ENCODE assay signal across 1 cellular context in genomic region chr20:56706867-56707360, GRCh38.
TF ChIP-seq lines count a peak whose summit lies in the region.

No MANE protein-coding gene starts in this region.

TF ChIP-seq in H1, 55 proteins besides CTCF, POLR2A, EP300 and RAD21 (continued from another document):
- TF ChIP-seq EGR1 (IDR thresholded peaks at IDR 0.05; ENCODE audit: borderline replicate concordance, low read depth, low read length) (no peak), BCL11A (IDR thresholded peaks at IDR 0.05; ENCODE audit: low read depth in 2 of 2, low read length in 2 of 2) (no peak), FOSL1 (IDR thresholded peaks at IDR 0.05; ENCODE audit: insufficient read depth, low read depth, low read length) (no peak), CBX5 (IDR thresholded peaks at IDR 0.05; ENCODE audit: low read depth, low read length) (no peak), RBBP5 (IDR thresholded peaks at IDR 0.05; ENCODE audit: borderline replicate concordance, low read depth, low read length) (no peak), CBX8 (IDR thresholded peaks at IDR 0.05; ENCODE audit: borderline replicate concordance, low read depth, low read length) (no peak), SIX5 (IDR thresholded peaks at IDR 0.05; ENCODE audit: low read depth, low read length) (no peak), TEAD4 (IDR thresholded peaks at IDR 0.05; ENCODE audit: low read depth, low read length) (no peak), JUN (IDR thresholded peaks at IDR 0.05; ENCODE audit: low read depth, low read length) (no peak), POLR2AphosphoS5 (IDR thresholded peaks at IDR 0.05; ENCODE audit: low read depth, low read length) (no peak), NANOG (IDR thresholded peaks at IDR 0.05; ENCODE audit: insufficient read depth, low read depth, low read length, poor library complexity, severe bottlenecking) (no peak)
